In the genomic region with DNA sequence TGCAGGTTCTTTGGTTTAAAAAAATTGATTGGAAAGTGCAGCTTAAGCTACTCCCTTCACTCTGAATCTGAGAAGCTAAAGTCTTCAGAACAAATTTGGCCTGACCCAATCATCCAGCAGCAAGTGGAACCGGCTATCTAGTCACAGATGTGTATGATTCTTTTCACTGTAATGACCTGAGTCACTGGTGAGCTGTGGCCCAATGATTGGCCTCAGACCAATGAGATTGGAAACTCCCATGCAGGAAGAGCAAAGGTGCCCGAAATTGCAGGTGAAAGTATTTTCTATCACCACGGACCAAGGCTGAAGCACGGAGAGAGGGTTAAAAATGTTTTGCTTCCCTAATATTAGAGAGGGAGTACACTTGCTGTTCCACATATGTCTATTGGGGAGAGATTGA, we compare ENCODE assay signal across 17 cellular contexts. TPM values are rescaled to one million over a fixed set of nuclear protein-coding genes. Genes with fewer than 3 reads are reported as not detected.
DNase-seq lines count a peak whose midpoint lies in the region; ATAC-seq and TF ChIP-seq lines count a peak whose summit lies in the region.
"Had no signal": no experiment of that assay in that cellular context is flagged by ENCODE, and none has a peak within 500 bp of the region (broad histone marks: within the 10 kb centered on the region; RNA-seq: fewer than 3 reads in every experiment).

No MANE protein-coding gene starts in this region.

- no TSS peak for BruUV-seq in PC-3 (replicated peaks; lab: Mats Ljungman, UMichigan)

- intact Hi-C loops in PC-3 (cut with micrococcal nuclease) = loop anchor here (10.0 kb wide), 1 partner anchor 1003 kb away; no protein-coding TSS in a partner anchor

- H3K9ac ChIP-seq in PC-3 (ENCODE audit: low read length) (no peak overlapping the region), endocrine pancreas (ENCODE audit: control insufficient read depth, insufficient read depth, low read length) (no peak overlapping the region)
- H3K9ac ChIP-seq: BLaER1 had no signal

- ATAC-seq in PC-3 (no peak), HG03045 (IDR thresholded peaks at IDR 0.05; ENCODE audit: unreplicated experiment) (no peak)
- ATAC-seq: GM23338 had no signal

- H3K79me2 ChIP-seq in PC-3 (ENCODE audit: low read length) = no peaks in the 10 kb centered on the region

- H3K4me1 ChIP-seq in PC-3 (ENCODE audit: insufficient read depth, low read length) (peaks cover 30% of the 10 kb centered on the region), endocrine pancreas (ENCODE audit: control insufficient read depth, insufficient read depth, low read length) (no peaks in the 10 kb centered on the region)
- H3K4me1 ChIP-seq: BLaER1 had no signal

- H3K4me2 ChIP-seq in PC-3 (ENCODE audit: low read length) = peak overlapping the region; percentile 31; the same call in 1 of the 2 replicates
- H3K4me2 ChIP-seq: BLaER1, GM23338 had no signal

- H4K20me1 ChIP-seq in PC-3 (ENCODE audit: low read length) = no peaks in the 10 kb centered on the region
- H4K20me1 ChIP-seq: BLaER1 had no signal

- H3K4me3 ChIP-seq in PC-3 (ENCODE audit: low read length) (no peak overlapping the region), endocrine pancreas (ENCODE audit: control insufficient read depth, insufficient read depth, low read length) (peak overlapping the region; percentile 70)
- H3K4me3 ChIP-seq: BLaER1, GM23338 had no signal

- H3K9me3 ChIP-seq in PC-3 (ENCODE audit: low read length) (no peaks in the 10 kb centered on the region), endocrine pancreas (ENCODE audit: control insufficient read depth, low read length) (no peaks in the 10 kb centered on the region)
- H3K9me3 ChIP-seq: BLaER1, Caco-2 had no signal

- no peaks in the 10 kb centered on the region for H3K36me3 ChIP-seq in PC-3 (ENCODE audit: low read depth, low read length)
- no peaks in the 10 kb centered on the region for H3K36me3 ChIP-seq in endocrine pancreas (ENCODE audit: control insufficient read depth, insufficient read depth, low read length)
- H3K36me3 ChIP-seq: BLaER1 had no signal

- TF ChIP-seq CTCF in PC-3 (conservative IDR thresholded peaks at IDR 0.05; ENCODE audit: low read depth, low read length) = no peak

- H3K27me3 ChIP-seq in PC-3 (ENCODE audit: low read length) = no peaks in the 10 kb centered on the region
- H3K27me3 ChIP-seq in endocrine pancreas (ENCODE audit: control insufficient read depth, insufficient read depth, low read length) = no peaks in the 10 kb centered on the region

- H3K9me2 ChIP-seq in PC-3 (replicated peaks; ENCODE audit: low read length) = no peaks in the 10 kb centered on the region

- 0 out of 2 replicates have a peak overlapping the region, but pooled peaks have one; percentile 24 for H2AFZ ChIP-seq in PC-3 (ENCODE audit: low read length)
- H2AFZ ChIP-seq: GM23338 had no signal

- POLR2A ChIA-PET in PC-3 (lab: Charles Lee; ENCODE audit: unreplicated experiment) = interaction anchor here (0.7 kb wide), 1 partner anchor 59 kb away, joined by 4 read pairs; no protein-coding TSS in a partner anchor

- CTCF ChIA-PET in PC-3 (lab: Charles Lee) = interaction anchor here (1.6 kb wide), 1 partner anchor 69 kb away, joined by 4 read pairs; no protein-coding TSS in a partner anchor

- H3F3A ChIP-seq in PC-3 (ENCODE audit: low read length, unreplicated experiment) = peaks cover 6% of the 10 kb centered on the region

- DNase-seq in ELR (ENCODE audit: low read depth) (peak; percentile 14), PC-3 (peak; percentile 68), kidney tubule cell (ENCODE audit: low spot score) (peak; percentile 41), OCI-M1 (lab: John Stamatoyannopoulos, UW) (no peak), caudate nucleus (lab: John Stamatoyannopoulos, UW) (no peak), activated gamma-delta T cell treated with Interleukin-2 at 50 U/mL for 16 hours (no peak)
- DNase-seq: 8988T; AML-193; Caco-2; CD8-positive, alpha-beta memory T cell; DND-41; GF-D8; H7 had no signal

- H3K27ac ChIP-seq in PC-3 (ENCODE audit: low read length) = no peak overlapping the region
- H3K27ac ChIP-seq in caudate nucleus (ENCODE audit: low read depth, low read length) = no peak overlapping the region
- H3K27ac ChIP-seq: BLaER1 had no signal

RNA-seq across cellular contexts. Expression of a gene that starts 11.4 kb away (rescaled TPM):
- total RNA-seq in PC-3 (2014; rRNA removed) = not detected in 2 replicates
- total RNA-seq: Caco-2; CD8-positive, alpha-beta memory T cell; GM23338 had no signal

RNA-seq across cellular contexts. Expression of a gene that starts 28.4 kb away (rescaled TPM):
- not detected in 2 replicates for total RNA-seq in PC-3 (2014; rRNA removed)
- total RNA-seq: CD8-positive, alpha-beta memory T cell; GM23338; H7 had no signal

Comparison
In these comparisons a context has a peak if more than half of its experiments do, and no peak if none do; other contexts are left out.
1. DNase-seq: peak in ELR (single experiment), PC-3 (single experiment) and kidney tubule cell (single experiment); none in OCI-M1 (single experiment), caudate nucleus (0 of 61) and activated gamma-delta T cell treated with Interleukin-2 at 50 U/mL for 16 hours (single experiment).